Comparison of ENCODE assay signal across 1 cellular context in genomic region chr1:113091988-113092602, GRCh38.
TF ChIP-seq lines count a peak whose summit lies in the region.

No MANE protein-coding gene starts in this region.

TF ChIP-seq in K562, 482 proteins besides CTCF, POLR2A, EP300 and RAD21:
- no peak for TF ChIP-seq ZNF699 (CRISPR knock-in tag; IDR thresholded peaks at IDR 0.05; ENCODE audit: insufficient replicate concordance)
- TF ChIP-seq ESRRB (CRISPR knock-in tag; IDR thresholded peaks at IDR 0.05; ENCODE audit: borderline replicate concordance) = no peak
- TF ChIP-seq MEF2A (IDR thresholded peaks at IDR 0.05; ENCODE audit: control insufficient read depth, low read depth, low read length) = no peak
- TF ChIP-seq CBFA2T3 (IDR thresholded peaks at IDR 0.05) = peak; percentile 40; the same call in 1 of the 2 replicates
- TF ChIP-seq KAT7 (CRISPR knock-in tag; IDR thresholded peaks at IDR 0.05; ENCODE audit: borderline replicate concordance) = no peak
- peak; percentile 56 for TF ChIP-seq ARID1B (IDR thresholded peaks at IDR 0.05)
- TF ChIP-seq ADNP (tag; IDR thresholded peaks at IDR 0.05) = peak; percentile 17; the same call in 1 of the 2 replicates
- 0 out of 2 replicates have a peak, but pooled peaks have one; percentile 6 for TF ChIP-seq ZNF436 (CRISPR knock-in tag; IDR thresholded peaks at IDR 0.05)
- TF ChIP-seq ZNF133 (CRISPR knock-in tag; IDR thresholded peaks at IDR 0.05) = no peak
- TF ChIP-seq ZMIZ1 (IDR thresholded peaks at IDR 0.05; ENCODE audit: low read depth in 2 of 2, low read length in 2 of 2) = no peak
- TF ChIP-seq TEAD4 (IDR thresholded peaks at IDR 0.05; ENCODE audit: low read length) = peak; percentile 24; the same call in 1 of the 2 replicates
- no peak for TF ChIP-seq TEAD4 (CRISPR knock-in tag; IDR thresholded peaks at IDR 0.05; ENCODE audit: borderline replicate concordance)
- TF ChIP-seq FOSL1 (tag; conservative IDR thresholded peaks at IDR 0.05) = peak; percentile 89
- TF ChIP-seq NEUROD1 (IDR thresholded peaks at IDR 0.05; ENCODE audit: borderline replicate concordance, low read depth, low read length, partially characterized antibody) = no peak
